Comparison of ENCODE assay signal across 21 cellular contexts in genomic region chr4:7885216-7886134, GRCh38. TPM values are rescaled to one million over a fixed set of nuclear protein-coding genes. Genes with fewer than 3 reads are reported as not detected.
DNase-seq lines count a peak whose midpoint lies in the region; ATAC-seq, FAIRE-seq and TF ChIP-seq lines count a peak whose summit lies in the region.
"Had no signal": no experiment of that assay in that cellular context is flagged by ENCODE, and none has a peak within 500 bp of the region (broad histone marks: within the 10 kb centered on the region; RNA-seq: fewer than 3 reads in every experiment).

No MANE protein-coding gene starts in this region.

- no peak overlapping the region for H2AFZ ChIP-seq in trophoblast cell (ENCODE audit: insufficient read depth, low read length, poor library complexity)
- H2AFZ ChIP-seq: parathyroid adenoma had no signal

- no peak overlapping the region for H3K14ac ChIP-seq in trophoblast cell (ENCODE audit: low read length)

- CTCF ChIA-PET in A549 (lab: Yijun Ruan, JAX): interaction anchor here (0.9 to 1.4 kb wide), 3 partner anchors 8 to 81 kb away, joined by 3 to 7 read pairs (median 3); no protein-coding TSS in a partner anchor

- H3K9ac ChIP-seq in SK-N-MC (ENCODE audit: insufficient read length) (peak overlapping the region; percentile 51), trophoblast cell (ENCODE audit: low read length) (no peak overlapping the region)
- H3K9ac ChIP-seq: parathyroid adenoma had no signal

- no peak for TF ChIP-seq RAD21 in A549 (conservative IDR thresholded peaks at IDR 0.05 in 1 of 2, IDR thresholded peaks at IDR 0.05 in 1 of 2)

- WGBS in A549 (ENCODE audit: missing lambda C conversion rate): 92% methylated on average over 18 of the region's 18 CpGs
- WGBS in gastroesophageal sphincter (ENCODE audit: low coverage in 1 of 2), 2 donors: 35 to 58% methylated on average over 13 to 17 of the region's 18 CpGs
- WGBS in trophoblast cell (ENCODE audit: extremely low coverage, insufficient coverage, insufficient read length): no CpG with 5 or more reads among the region's 18 CpGs

- peak overlapping the region; percentile 16 for H3K4ac ChIP-seq in trophoblast cell (ENCODE audit: low read depth, low read length)

- no peak for TF ChIP-seq POLR2A in A549 (IDR thresholded peaks at IDR 0.05; ENCODE audit: low read length)
- TF ChIP-seq POLR2A in gastroesophageal sphincter (IDR thresholded peaks at IDR 0.05): no peak

- H4K8ac ChIP-seq in trophoblast cell (ENCODE audit: low read depth, low read length): no peak overlapping the region

- H3K4me2 ChIP-seq in A549 (peak overlapping the region; percentile 32), trophoblast cell (ENCODE audit: low read length) (no peak overlapping the region)

- POLR2A ChIA-PET in A549 (lab: Yijun Ruan, JAX): no interaction called here

- H3K27ac ChIP-seq in A549 (peak overlapping the region; percentile 1 to 63; a peak in 4 of 6 replicates), SK-N-MC (peak overlapping the region; percentile 77; the same call in 1 of the 2 replicates), gastroesophageal sphincter (peak overlapping the region; percentile 66 to 87 (median 84)), trophoblast cell (ENCODE audit: low read depth, low read length) (no peak overlapping the region)
- H3K27ac ChIP-seq: parathyroid adenoma had no signal

- H4K91ac ChIP-seq in trophoblast cell (ENCODE audit: low read depth, low read length): no peak overlapping the region

- H2BK5ac ChIP-seq in trophoblast cell (ENCODE audit: low read depth, low read length, poor library complexity): no peak overlapping the region

- H2BK120ac ChIP-seq in trophoblast cell (ENCODE audit: insufficient read depth, low read length, poor library complexity): no peak overlapping the region

- H3K79me2 ChIP-seq in trophoblast cell (ENCODE audit: control insufficient read depth, insufficient read depth, low read length, poor library complexity): peaks cover 7% of the 10 kb centered on the region

- TF ChIP-seq CTCF in A549 (IDR thresholded peaks at IDR 0.05) (no peak), gastroesophageal sphincter (IDR thresholded peaks at IDR 0.05) (no peak)

- peaks cover 14% of the 10 kb centered on the region for H3K9me3 ChIP-seq in A549
- H3K9me3 ChIP-seq in SK-N-MC (ENCODE audit: low read depth, low read length): no peaks in the 10 kb centered on the region; the same call in 1 of the 2 replicates
- H3K9me3 ChIP-seq in gastroesophageal sphincter: peaks cover 0 to 10% (median 0%) of the 10 kb centered on the region in 3 donors
- peaks cover 2% of the 10 kb centered on the region for H3K9me3 ChIP-seq in trophoblast cell (ENCODE audit: insufficient read depth, low read depth, low read length)

- H3K18ac ChIP-seq in trophoblast cell (ENCODE audit: low read length): no peak overlapping the region

- DNase-seq in A549 (ENCODE audit: low read depth in 1 of 2, low spot score in 1 of 2) (no peak), SK-N-MC (ENCODE audit: low read depth, low spot score) (no peak), trophoblast cell (no peak)
- no peak for DNase-seq in activated CD4-positive, alpha-beta T cell treated with anti-CD3 and anti-CD28 coated beads, Interleukin-2, amount 50 U/mL, for 48 hours
- no peak for DNase-seq in activated CD8-positive, alpha-beta memory T cell treated with anti-CD3 and anti-CD28 coated beads, Interleukin-2, amount 50 U/mL, for 4 hours
- DNase-seq: activated B cell treated with CpG ODN at 0.5 μM for 24 hours; activated CD8-positive, alpha-beta T cell treated with anti-CD3 and anti-CD28 coated beads, Interleukin-2, amount 10 ng/mL, durations not matched to agents 7 days and 5 days; activated naive CD4-positive, alpha-beta T cell treated with anti-CD3 and anti-CD28 coated beads, Interleukin-2, amount 50 U/mL, for 16 hours; activated T-cell treated with anti-CD3 and anti-CD28 coated beads, Interleukin-2, amount 50 U/mL, for 4 hours; CD4-positive, CD25-positive, alpha-beta regulatory T cell; DMS153; NCI-H1417; NCI-H69; Right ventricle myocardium superior; small intestine; stimulated activated CD4-positive, alpha-beta T cell treated with anti-CD3 and anti-CD28 coated beads, Interleukin-4, amount 100 ng/mL, for 24 hours had no signal

- no peak overlapping the region for H2BK12ac ChIP-seq in trophoblast cell (ENCODE audit: low read length)

- H3K4me1 ChIP-seq in A549 (peaks cover 62% of the 10 kb centered on the region), gastroesophageal sphincter (peaks cover 10 to 67% (median 15%) of the 10 kb centered on the region in 3 donors), trophoblast cell (ENCODE audit: control insufficient read depth in 1 of 2, insufficient read depth in 2 of 2, low read length in 2 of 2) (peaks cover 0 to 1% of the 10 kb centered on the region in 2 experiments)
- H3K4me1 ChIP-seq: parathyroid adenoma had no signal

- H3K79me1 ChIP-seq in trophoblast cell (ENCODE audit: low read length): no peaks in the 10 kb centered on the region

- TF ChIP-seq EP300 in A549 (IDR thresholded peaks at IDR 0.05) (no peak), gastroesophageal sphincter (IDR thresholded peaks at IDR 0.05) (no peak)

- no peaks in the 10 kb centered on the region for H3K36me3 ChIP-seq in SK-N-MC (ENCODE audit: insufficient read depth, low read length)
- no peaks in the 10 kb centered on the region for H3K36me3 ChIP-seq in gastroesophageal sphincter
- peaks cover 0 to 3% of the 10 kb centered on the region in 2 experiments for H3K36me3 ChIP-seq in trophoblast cell (ENCODE audit: control insufficient read depth in 1 of 2, insufficient read depth in 2 of 2, low read length in 2 of 2)

- H3K4me3 ChIP-seq in A549: no peak overlapping the region
- H3K4me3 ChIP-seq in SK-N-MC: no peak overlapping the region
- H3K4me3 ChIP-seq in gastroesophageal sphincter: peak overlapping the region in 1 of 2 donors; percentile 16
- no peak overlapping the region for H3K4me3 ChIP-seq in trophoblast cell (ENCODE audit: low read depth, low read length)

- no peak overlapping the region for H2AK5ac ChIP-seq in trophoblast cell (ENCODE audit: low read length)

- no peak for FAIRE-seq in A549 (lab: Jason Lieb, UNC)
- FAIRE-seq: GM12891, small intestine had no signal

- H3K27me3 ChIP-seq in gastroesophageal sphincter: no peaks in the 10 kb centered on the region
- no peaks in the 10 kb centered on the region for H3K27me3 ChIP-seq in trophoblast cell (ENCODE audit: insufficient read depth, low read length)

- H4K12ac ChIP-seq in trophoblast cell (ENCODE audit: low read depth, low read length): no peak overlapping the region

- H3K23ac ChIP-seq in trophoblast cell (ENCODE audit: low read length): no peak overlapping the region

- ATAC-seq in A549 (no peak), gastroesophageal sphincter (peak; percentile 22), GM18873 (IDR thresholded peaks at IDR 0.05; ENCODE audit: low FRiP score, unreplicated experiment) (no peak), GM21390 (IDR thresholded peaks at IDR 0.05; ENCODE audit: unreplicated experiment) (no peak)
- ATAC-seq: activated CD8-positive, alpha-beta T cell treated with anti-CD3 and anti-CD28 coated beads, Interleukin-2, amount 10 ng/mL, durations not matched to agents 7 days and 5 days; activated T-cell treated with anti-CD3 and anti-CD28 coated beads, Interleukin-2, amount 50 U/mL, for 4 hours had no signal

TF ChIP-seq in A549, 52 proteins besides CTCF, POLR2A, EP300 and RAD21 (continues in another document):
- no peak for TF ChIP-seq HOXA7 (CRISPR knock-in tag; IDR thresholded peaks at IDR 0.05)
- TF ChIP-seq POLR2AphosphoS2 (conservative IDR thresholded peaks at IDR 0.05; ENCODE audit: low read length): no peak
- TF ChIP-seq PHF8 (IDR thresholded peaks at IDR 0.05; ENCODE audit: borderline replicate concordance, low read depth): no peak
- TF ChIP-seq CHD4 (IDR thresholded peaks at IDR 0.05; ENCODE audit: borderline replicate concordance): no peak
- TF ChIP-seq, protein P1, sequence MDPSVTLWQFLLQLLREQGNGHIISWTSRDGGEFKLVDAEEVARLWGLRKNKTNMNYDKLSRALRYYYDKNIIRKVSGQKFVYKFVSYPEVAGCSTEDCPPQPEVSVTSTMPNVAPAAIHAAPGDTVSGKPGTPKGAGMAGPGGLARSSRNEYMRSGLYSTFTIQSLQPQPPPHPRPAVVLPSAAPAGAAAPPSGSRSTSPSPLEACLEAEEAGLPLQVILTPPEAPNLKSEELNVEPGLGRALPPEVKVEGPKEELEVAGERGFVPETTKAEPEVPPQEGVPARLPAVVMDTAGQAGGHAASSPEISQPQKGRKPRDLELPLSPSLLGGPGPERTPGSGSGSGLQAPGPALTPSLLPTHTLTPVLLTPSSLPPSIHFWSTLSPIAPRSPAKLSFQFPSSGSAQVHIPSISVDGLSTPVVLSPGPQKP (IDR thresholded peaks at IDR 0.05; ENCODE audit: low read depth, low read length): no peak
- no peak for TF ChIP-seq SMC3 (IDR thresholded peaks at IDR 0.05)
- TF ChIP-seq, protein P2, sequence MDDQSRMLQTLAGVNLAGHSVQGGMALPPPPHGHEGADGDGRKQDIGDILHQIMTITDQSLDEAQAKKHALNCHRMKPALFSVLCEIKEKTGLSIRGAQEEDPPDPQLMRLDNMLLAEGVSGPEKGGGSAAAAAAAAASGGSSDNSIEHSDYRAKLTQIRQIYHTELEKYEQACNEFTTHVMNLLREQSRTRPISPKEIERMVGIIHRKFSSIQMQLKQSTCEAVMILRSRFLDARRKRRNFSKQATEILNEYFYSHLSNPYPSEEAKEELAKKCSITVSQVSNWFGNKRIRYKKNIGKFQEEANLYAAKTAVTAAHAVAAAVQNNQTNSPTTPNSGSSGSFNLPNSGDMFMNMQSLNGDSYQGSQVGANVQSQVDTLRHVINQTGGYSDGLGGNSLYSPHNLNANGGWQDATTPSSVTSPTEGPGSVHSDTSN (IDR thresholded peaks at IDR 0.05): no peak
- no peak for TF ChIP-seq MAFK (IDR thresholded peaks at IDR 0.05; ENCODE audit: partially characterized antibody)
- no peak for TF ChIP-seq KDM1A (IDR thresholded peaks at IDR 0.05; ENCODE audit: low read depth)
- TF ChIP-seq CBX2 (IDR thresholded peaks at IDR 0.05; ENCODE audit: borderline replicate concordance, low read depth): no peak
- no peak for TF ChIP-seq NPAS2 (CRISPR knock-in tag; IDR thresholded peaks at IDR 0.05; ENCODE audit: borderline replicate concordance)
- no peak for TF ChIP-seq ZSCAN20 (CRISPR knock-in tag; IDR thresholded peaks at IDR 0.05)
- TF ChIP-seq ZC3H11A (IDR thresholded peaks at IDR 0.05): no peak
- TF ChIP-seq RNF2 (IDR thresholded peaks at IDR 0.05; ENCODE audit: borderline replicate concordance, low read depth): no peak
- TF ChIP-seq RARB (CRISPR knock-in tag; IDR thresholded peaks at IDR 0.05): no peak

RNA-seq across cellular contexts. Expression of gene AFAP1, which starts 54.2 kb away (rescaled TPM):
- polyA plus RNA-seq in A549 (2011; rRNA removed): 18.9 and 25.4 TPM in 2 replicates
- 20.3 and 26.9 TPM in 2 replicates for polyA plus RNA-seq in A549 (2012; cell fraction: cytosol; rRNA removed)
- polyA plus RNA-seq in A549 (2012; cell fraction: nucleus; rRNA removed): 38.1 and 45.2 TPM in 2 replicates
- polyA plus RNA-seq in A549 (2017; fragmentation: RNase III; extraction: RNeasy Plus Mini Kit Qiagen cat#74134 plus additional on column Dnase treatment): 29.6 to 37.6 TPM (median 33.0 TPM) in 3 replicates
- 32.4 and 38.2 TPM in 2 replicates for polyA minus RNA-seq in A549 (2011; rRNA and poly(A)+ RNA removed)
- total RNA-seq in gastroesophageal sphincter: 10 to 100 TPM; 32.0 to 79.7 (median 48.1) TPM
- 14.8 and 15.5 TPM in 2 replicates for polyA plus RNA-seq in trophoblast cell (2013)
